Comparison of ENCODE assay signal across 15 cellular contexts in genomic region chr1:7477593-7477992, GRCh38.
DNase-seq lines count a peak whose midpoint lies in the region; ATAC-seq and TF ChIP-seq lines count a peak whose summit lies in the region.
"Had no signal": no experiment of that assay in that cellular context is flagged by ENCODE, and none has a peak within 500 bp of the region (broad histone marks: within the 10 kb centered on the region; RNA-seq: fewer than 3 reads in every experiment).

No MANE protein-coding gene starts in this region.

- DNase-seq in SK-N-SH (no peak), colonic mucosa (no peak), neural progenitor cell (ENCODE audit: low spot score) (no peak), NCI-H2107 treated with DMSO at 0.1 percent for 48 hours (lab: John Stamatoyannopoulos, UW; ENCODE audit: unreplicated experiment) (no peak)
- DNase-seq in activated naive CD4-positive, alpha-beta T cell treated with Interleukin-2 at 50 U/mL for 16 hours: no peak
- DNase-seq: CD4-positive, alpha-beta T cell; EL; NCI-H1048; NCI-H2227 treated with DMSO at 0.1 percent for 48 hours; NCI-H524 treated with DMSO at 0.1 percent for 48 hours had no signal

- H2AFZ ChIP-seq in SK-N-SH (ENCODE audit: low read depth) (no peak overlapping the region), neural progenitor cell (replicated peaks) (no peak overlapping the region)

- 80% methylated on average over 6 of the region's 12 CpGs for WGBS in SK-N-SH (ENCODE audit: low lambda C conversion rate)

- H3K4me2 ChIP-seq in SK-N-SH (no peak overlapping the region), neural progenitor cell (peak overlapping the region; percentile 54)

- POLR2A ChIA-PET in SK-N-SH (lab: Yijun Ruan, JAX): interaction anchor here (0.8 to 1.6 kb wide), 9 partner anchors 10 to 154 kb away, joined by 3 to 7 read pairs (median 3); no protein-coding TSS in a partner anchor

- H3K4me3 Mint-ChIP-seq in neural progenitor cell: no peak overlapping the region
- H3K4me3 Mint-ChIP-seq: B cell; CD4-positive, alpha-beta T cell had no signal

- H3K4me1 ChIP-seq in SK-N-SH (ENCODE audit: control insufficient read depth in 1 of 2, insufficient read depth in 2 of 2, low read depth in 1 of 2, low read length in 1 of 2): peaks cover 0 to 68% of the 10 kb centered on the region in 2 experiments; a peak in 3 of 4 replicates
- H3K4me1 ChIP-seq in colonic mucosa: no peaks in the 10 kb centered on the region
- H3K4me1 ChIP-seq in neural progenitor cell: peaks cover 21% of the 10 kb centered on the region

- H3K27me3 Mint-ChIP-seq in neural progenitor cell (ENCODE audit: insufficient read depth, low read depth): peaks cover 5% of the 10 kb centered on the region
- H3K27me3 Mint-ChIP-seq: B cell; CD4-positive, alpha-beta T cell had no signal

- H3K9me3 Mint-ChIP-seq in neural progenitor cell: no peaks in the 10 kb centered on the region
- H3K9me3 Mint-ChIP-seq: CD4-positive, alpha-beta T cell had no signal

- H3K27me3 ChIP-seq in SK-N-SH (ENCODE audit: insufficient read depth) (no peaks in the 10 kb centered on the region), colonic mucosa (no peaks in the 10 kb centered on the region), neural progenitor cell (no peaks in the 10 kb centered on the region)

- no peak for TF ChIP-seq EP300 in SK-N-SH (IDR thresholded peaks at IDR 0.05; ENCODE audit: borderline replicate concordance in 1 of 2, low read depth in 1 of 2, low read length in 1 of 2)

- peak overlapping the region in 1 of 2 experiments; percentile 99; a peak in 2 of 4 replicates for H3K27ac ChIP-seq in SK-N-SH (ENCODE audit: low read depth in 2 of 2, low read length in 1 of 2)
- H3K27ac ChIP-seq in colonic mucosa: peak overlapping the region; percentile 50
- H3K27ac ChIP-seq in neural progenitor cell: no peak overlapping the region
- peak overlapping the region; percentile 31 for H3K27ac ChIP-seq in temporal lobe (ENCODE audit: low read depth, low read length)
- H3K27ac ChIP-seq: 22Rv1 had no signal

- H3K79me2 ChIP-seq in SK-N-SH (ENCODE audit: insufficient read depth) (no peaks in the 10 kb centered on the region), neural progenitor cell (ENCODE audit: low read depth) (no peaks in the 10 kb centered on the region)

- no peak overlapping the region for H3K4me3 ChIP-seq in SK-N-SH (ENCODE audit: low read depth in 2 of 2, low read length in 1 of 2)
- H3K4me3 ChIP-seq in colonic mucosa: no peak overlapping the region
- H3K4me3 ChIP-seq in neural progenitor cell: no peak overlapping the region

- H3K9me2 ChIP-seq in SK-N-SH: no peaks in the 10 kb centered on the region

- H4K20me1 ChIP-seq in SK-N-SH (ENCODE audit: insufficient read depth) (no peaks in the 10 kb centered on the region), neural progenitor cell (ENCODE audit: low read depth) (no peaks in the 10 kb centered on the region)

- H3K9me3 ChIP-seq in SK-N-SH: no peaks in the 10 kb centered on the region
- no peaks in the 10 kb centered on the region for H3K9me3 ChIP-seq in colonic mucosa
- no peaks in the 10 kb centered on the region for H3K9me3 ChIP-seq in neural progenitor cell (ENCODE audit: low read depth)

- ATAC-seq in SK-N-SH treated with all-trans-retinoic acid at 6 μM for 48 hours (no peak), GM18861 (IDR thresholded peaks at IDR 0.05; ENCODE audit: unreplicated experiment) (no peak)

- no peak overlapping the region for H3K27ac Mint-ChIP-seq in neural progenitor cell
- H3K27ac Mint-ChIP-seq: B cell; CD4-positive, alpha-beta T cell had no signal

- no peak overlapping the region for H3K9ac ChIP-seq in SK-N-SH
- no peak overlapping the region for H3K9ac ChIP-seq in colonic mucosa (ENCODE audit: low read depth in 2 of 2, low read length in 2 of 2)
- no peak overlapping the region for H3K9ac ChIP-seq in neural progenitor cell

- H3K36me3 Mint-ChIP-seq in neural progenitor cell: no peaks in the 10 kb centered on the region

- CTCF ChIA-PET in SK-N-SH (lab: Yijun Ruan, JAX): interaction anchor here (0.8 to 2.8 kb wide), 14 partner anchors 10 to 435 kb away, joined by 3 to 17 read pairs (median 4); no protein-coding TSS in a partner anchor

- no peaks in the 10 kb centered on the region for H3K36me3 ChIP-seq in SK-N-SH (replicated peaks in 1 of 2; ENCODE audit: control insufficient read depth in 1 of 2, insufficient read depth in 2 of 2, low read length in 1 of 2)
- no peaks in the 10 kb centered on the region for H3K36me3 ChIP-seq in colonic mucosa
- no peaks in the 10 kb centered on the region for H3K36me3 ChIP-seq in neural progenitor cell

- H3K4me1 Mint-ChIP-seq in neural progenitor cell: peaks cover 14% of the 10 kb centered on the region
- H3K4me1 Mint-ChIP-seq: B cell had no signal

- intact Hi-C loops in colonic mucosa (cut with DNase I): no loop called here

- no peak for TF ChIP-seq CTCF in SK-N-SH (IDR thresholded peaks at IDR 0.05)
- no peak for TF ChIP-seq CTCF in colonic mucosa (IDR thresholded peaks at IDR 0.05)
- TF ChIP-seq CTCF in neural progenitor cell (IDR thresholded peaks at IDR 0.05): no peak

- no peak for TF ChIP-seq RAD21 in SK-N-SH (IDR thresholded peaks at IDR 0.05; ENCODE audit: low read length)

- H3F3A ChIP-seq in SK-N-SH (replicated peaks; ENCODE audit: insufficient read depth) (no peaks in the 10 kb centered on the region), neural progenitor cell (ENCODE audit: low read depth) (no peaks in the 10 kb centered on the region)

TF ChIP-seq in SK-N-SH, 30 proteins besides CTCF, POLR2A, EP300 and RAD21:
- TF ChIP-seq SMC3 (IDR thresholded peaks at IDR 0.05; ENCODE audit: low read depth, low read length): no peak
- no peak for TF ChIP-seq TCF12 (IDR thresholded peaks at IDR 0.05)
- TF ChIP-seq RCOR1 (IDR thresholded peaks at IDR 0.05; ENCODE audit: low read length): no peak
- TF ChIP-seq MEF2A (IDR thresholded peaks at IDR 0.05; ENCODE audit: borderline replicate concordance, low read depth): no peak
- TF ChIP-seq GATA2 (CRISPR knock-in tag; IDR thresholded peaks at IDR 0.05): peak; percentile 2; the same call in 1 of the 2 replicates
- no peak for TF ChIP-seq YY1 (IDR thresholded peaks at IDR 0.05; ENCODE audit: low read depth)

TF ChIP-seq in SK-N-SH treated with all-trans-retinoic acid at 6 μM for 48 hours, 23 proteins besides CTCF, POLR2A, EP300 and RAD21 (continues in another document):
- TF ChIP-seq GLIS3 (CRISPR knock-in tag; IDR thresholded peaks at IDR 0.05): no peak
- TF ChIP-seq, protein P1, sequence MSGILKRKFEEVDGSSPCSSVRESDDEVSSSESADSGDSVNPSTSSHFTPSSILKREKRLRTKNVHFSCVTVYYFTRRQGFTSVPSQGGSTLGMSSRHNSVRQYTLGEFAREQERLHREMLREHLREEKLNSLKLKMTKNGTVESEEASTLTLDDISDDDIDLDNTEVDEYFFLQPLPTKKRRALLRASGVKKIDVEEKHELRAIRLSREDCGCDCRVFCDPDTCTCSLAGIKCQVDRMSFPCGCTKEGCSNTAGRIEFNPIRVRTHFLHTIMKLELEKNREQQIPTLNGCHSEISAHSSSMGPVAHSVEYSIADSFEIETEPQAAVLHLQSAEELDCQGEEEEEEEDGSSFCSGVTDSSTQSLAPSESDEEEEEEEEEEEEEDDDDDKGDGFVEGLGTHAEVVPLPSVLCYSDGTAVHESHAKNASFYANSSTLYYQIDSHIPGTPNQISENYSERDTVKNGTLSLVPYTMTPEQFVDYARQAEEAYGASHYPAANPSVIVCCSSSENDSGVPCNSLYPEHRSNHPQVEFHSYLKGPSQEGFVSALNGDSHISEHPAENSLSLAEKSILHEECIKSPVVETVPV (CRISPR knock-in tag; IDR thresholded peaks at IDR 0.05): no peak
- no peak for TF ChIP-seq SNAI2 (CRISPR knock-in tag; IDR thresholded peaks at IDR 0.05)
- TF ChIP-seq ZFP30 (CRISPR knock-in tag; IDR thresholded peaks at IDR 0.05): no peak
- TF ChIP-seq, protein P2, sequence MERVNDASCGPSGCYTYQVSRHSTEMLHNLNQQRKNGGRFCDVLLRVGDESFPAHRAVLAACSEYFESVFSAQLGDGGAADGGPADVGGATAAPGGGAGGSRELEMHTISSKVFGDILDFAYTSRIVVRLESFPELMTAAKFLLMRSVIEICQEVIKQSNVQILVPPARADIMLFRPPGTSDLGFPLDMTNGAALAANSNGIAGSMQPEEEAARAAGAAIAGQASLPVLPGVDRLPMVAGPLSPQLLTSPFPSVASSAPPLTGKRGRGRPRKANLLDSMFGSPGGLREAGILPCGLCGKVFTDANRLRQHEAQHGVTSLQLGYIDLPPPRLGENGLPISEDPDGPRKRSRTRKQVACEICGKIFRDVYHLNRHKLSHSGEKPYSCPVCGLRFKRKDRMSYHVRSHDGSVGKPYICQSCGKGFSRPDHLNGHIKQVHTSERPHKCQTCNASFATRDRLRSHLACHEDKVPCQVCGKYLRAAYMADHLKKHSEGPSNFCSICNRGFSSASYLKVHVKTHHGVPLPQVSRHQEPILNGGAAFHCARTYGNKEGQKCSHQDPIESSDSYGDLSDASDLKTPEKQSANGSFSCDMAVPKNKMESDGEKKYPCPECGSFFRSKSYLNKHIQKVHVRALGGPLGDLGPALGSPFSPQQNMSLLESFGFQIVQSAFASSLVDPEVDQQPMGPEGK (CRISPR knock-in tag; IDR thresholded peaks at IDR 0.05; ENCODE audit: borderline replicate concordance): no peak
- TF ChIP-seq, protein P3, sequence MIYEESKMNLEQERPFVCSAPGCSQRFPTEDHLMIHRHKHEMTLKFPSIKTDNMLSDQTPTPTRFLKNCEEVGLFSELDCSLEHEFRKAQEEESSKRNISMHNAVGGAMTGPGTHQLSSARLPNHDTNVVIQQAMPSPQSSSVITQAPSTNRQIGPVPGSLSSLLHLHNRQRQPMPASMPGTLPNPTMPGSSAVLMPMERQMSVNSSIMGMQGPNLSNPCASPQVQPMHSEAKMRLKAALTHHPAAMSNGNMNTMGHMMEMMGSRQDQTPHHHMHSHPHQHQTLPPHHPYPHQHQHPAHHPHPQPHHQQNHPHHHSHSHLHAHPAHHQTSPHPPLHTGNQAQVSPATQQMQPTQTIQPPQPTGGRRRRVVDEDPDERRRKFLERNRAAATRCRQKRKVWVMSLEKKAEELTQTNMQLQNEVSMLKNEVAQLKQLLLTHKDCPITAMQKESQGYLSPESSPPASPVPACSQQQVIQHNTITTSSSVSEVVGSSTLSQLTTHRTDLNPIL (CRISPR knock-in tag; IDR thresholded peaks at IDR 0.05; ENCODE audit: low read depth): no peak
- no peak for TF ChIP-seq ZNF8 (CRISPR knock-in tag; IDR thresholded peaks at IDR 0.05)
